Comparison of ENCODE assay signal across 16 cellular contexts in the genomic region with DNA sequence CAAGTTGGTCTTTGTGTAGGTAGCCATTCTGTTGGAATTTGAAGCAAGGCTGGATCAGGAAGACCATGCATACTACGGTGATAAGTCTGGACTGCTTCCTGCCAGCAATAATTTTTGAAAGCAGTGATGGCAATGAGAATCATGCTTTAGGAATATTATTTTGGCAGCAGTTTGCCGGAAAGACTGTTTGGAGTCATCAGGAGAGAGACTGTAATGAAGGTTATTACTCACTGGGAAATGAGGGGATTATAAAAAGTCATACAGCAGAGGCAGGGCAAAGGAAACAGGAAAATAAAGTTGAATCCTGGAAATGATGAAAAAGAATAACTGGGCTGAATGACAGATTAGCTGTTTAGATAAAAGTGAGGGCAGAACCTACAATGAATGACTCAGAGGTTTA.
"Had no signal": no experiment of that assay in that cellular context is flagged by ENCODE, and none has a peak within 500 bp of the region (broad histone marks: within the 10 kb centered on the region; RNA-seq: fewer than 3 reads in every experiment).

No MANE protein-coding gene starts in this region.

- H3K4me3 ChIP-seq: ascending aorta, cardiac muscle cell, lower lobe of right lung, neural progenitor cell, stomach had no signal

- H2AFZ ChIP-seq: neural progenitor cell, parathyroid adenoma had no signal

- FAIRE-seq: colon, endothelial cell of umbilical vein, urothelium cell line had no signal

- H3K27me3 ChIP-seq: ascending aorta, cardiac muscle cell, neural progenitor cell, stomach had no signal

- H3K4me2 ChIP-seq: neural progenitor cell had no signal

- H3K36me3 ChIP-seq: ascending aorta, cardiac muscle cell, lower lobe of right lung, neural progenitor cell, stomach had no signal

- H3K79me2 ChIP-seq: parathyroid adenoma had no signal

- H3K9ac ChIP-seq: neural progenitor cell, parathyroid adenoma had no signal

- H3K27ac ChIP-seq: ascending aorta, cardiac muscle cell, lower lobe of right lung, neural progenitor cell, parathyroid adenoma, stomach had no signal

- DNase-seq: activated CD4-positive, alpha-beta T cell treated with anti-CD3 and anti-CD28 coated beads for 4 hours; activated CD8-positive, alpha-beta memory T cell treated with anti-CD3 and anti-CD28 coated beads, Interleukin-2, amount 50 U/mL, for 48 hours; activated CD8-positive, alpha-beta T cell treated with anti-CD3 and anti-CD28 coated beads, Interleukin-2, amount 10 ng/mL, durations not matched to agents 7 days and 5 days; activated naive CD8-positive, alpha-beta T cell treated with anti-CD3 and anti-CD28 coated beads, Interleukin-2, amount 10 ng/mL, durations not matched to agents 7 days and 5 days; immature natural killer cell; left cardiac atrium; lower lobe of right lung; midbrain; stomach had no signal

- H3K4me1 ChIP-seq: ascending aorta, lower lobe of right lung, neural progenitor cell, parathyroid adenoma, stomach had no signal

- H3K9me3 ChIP-seq: lower lobe of right lung had no signal

- ATAC-seq: activated CD8-positive, alpha-beta T cell treated with anti-CD3 and anti-CD28 coated beads, Interleukin-2, amount 10 ng/mL, durations not matched to agents 7 days and 5 days; lower lobe of right lung had no signal
